ENCODE assay signal across 1 cellular context in the genomic region with DNA sequence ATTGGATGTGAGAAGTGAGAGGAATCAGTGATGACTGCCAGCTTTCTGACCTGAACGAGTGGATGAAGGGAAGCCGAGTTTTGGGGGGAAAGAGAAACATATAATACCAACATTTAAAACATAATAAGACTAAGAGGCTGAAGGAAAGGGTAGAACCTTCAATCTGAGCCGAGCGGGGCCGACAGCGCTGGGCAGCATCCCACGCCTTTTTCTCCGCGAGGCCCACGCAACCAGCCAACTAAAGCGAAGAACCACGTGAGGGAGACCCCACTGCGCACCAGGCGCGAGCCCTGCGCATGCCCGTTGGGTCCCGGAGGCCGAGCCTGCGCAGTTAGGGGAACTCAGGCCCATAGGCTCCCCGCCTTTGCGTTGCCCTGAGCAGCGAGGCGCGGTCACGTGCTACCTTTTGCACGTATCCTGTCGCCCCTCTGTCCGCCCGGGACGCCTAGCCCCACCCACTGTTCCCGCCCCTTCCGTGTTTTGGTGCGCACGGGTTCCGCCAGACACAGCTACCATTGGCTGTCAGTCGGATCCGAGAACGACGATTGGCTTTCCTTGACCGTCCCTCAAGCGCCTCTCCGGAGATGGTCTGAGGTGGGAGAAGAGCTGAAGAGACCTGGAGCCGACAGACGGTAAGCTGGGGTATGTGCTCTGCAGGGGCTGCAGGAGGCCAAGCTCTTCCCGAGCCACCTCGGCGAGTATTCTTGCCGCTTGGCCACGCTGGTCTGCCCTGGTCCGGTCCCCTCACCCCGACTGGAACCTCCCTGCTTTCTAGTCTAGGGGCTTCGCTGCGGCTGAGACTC.
A peak's percentile ranks its signal among the peaks of the same experiment; 100 is the strongest.
TF ChIP-seq lines count a peak whose summit lies in the region.

A gene with protein sequence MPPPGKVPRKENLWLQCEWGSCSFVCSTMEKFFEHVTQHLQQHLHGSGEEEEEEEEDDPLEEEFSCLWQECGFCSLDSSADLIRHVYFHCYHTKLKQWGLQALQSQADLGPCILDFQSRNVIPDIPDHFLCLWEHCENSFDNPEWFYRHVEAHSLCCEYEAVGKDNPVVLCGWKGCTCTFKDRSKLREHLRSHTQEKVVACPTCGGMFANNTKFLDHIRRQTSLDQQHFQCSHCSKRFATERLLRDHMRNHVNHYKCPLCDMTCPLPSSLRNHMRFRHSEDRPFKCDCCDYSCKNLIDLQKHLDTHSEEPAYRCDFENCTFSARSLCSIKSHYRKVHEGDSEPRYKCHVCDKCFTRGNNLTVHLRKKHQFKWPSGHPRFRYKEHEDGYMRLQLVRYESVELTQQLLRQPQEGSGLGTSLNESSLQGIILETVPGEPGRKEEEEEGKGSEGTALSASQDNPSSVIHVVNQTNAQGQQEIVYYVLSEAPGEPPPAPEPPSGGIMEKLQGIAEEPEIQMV (plus strand): TSS at position 573 of the 803 bp plus-strand sequence. CDS start 5,365 bp downstream, outside the sequence.

TF ChIP-seq in GM23338, 12 proteins besides CTCF, POLR2A, EP300 and RAD21:
- TF ChIP-seq, protein P1, sequence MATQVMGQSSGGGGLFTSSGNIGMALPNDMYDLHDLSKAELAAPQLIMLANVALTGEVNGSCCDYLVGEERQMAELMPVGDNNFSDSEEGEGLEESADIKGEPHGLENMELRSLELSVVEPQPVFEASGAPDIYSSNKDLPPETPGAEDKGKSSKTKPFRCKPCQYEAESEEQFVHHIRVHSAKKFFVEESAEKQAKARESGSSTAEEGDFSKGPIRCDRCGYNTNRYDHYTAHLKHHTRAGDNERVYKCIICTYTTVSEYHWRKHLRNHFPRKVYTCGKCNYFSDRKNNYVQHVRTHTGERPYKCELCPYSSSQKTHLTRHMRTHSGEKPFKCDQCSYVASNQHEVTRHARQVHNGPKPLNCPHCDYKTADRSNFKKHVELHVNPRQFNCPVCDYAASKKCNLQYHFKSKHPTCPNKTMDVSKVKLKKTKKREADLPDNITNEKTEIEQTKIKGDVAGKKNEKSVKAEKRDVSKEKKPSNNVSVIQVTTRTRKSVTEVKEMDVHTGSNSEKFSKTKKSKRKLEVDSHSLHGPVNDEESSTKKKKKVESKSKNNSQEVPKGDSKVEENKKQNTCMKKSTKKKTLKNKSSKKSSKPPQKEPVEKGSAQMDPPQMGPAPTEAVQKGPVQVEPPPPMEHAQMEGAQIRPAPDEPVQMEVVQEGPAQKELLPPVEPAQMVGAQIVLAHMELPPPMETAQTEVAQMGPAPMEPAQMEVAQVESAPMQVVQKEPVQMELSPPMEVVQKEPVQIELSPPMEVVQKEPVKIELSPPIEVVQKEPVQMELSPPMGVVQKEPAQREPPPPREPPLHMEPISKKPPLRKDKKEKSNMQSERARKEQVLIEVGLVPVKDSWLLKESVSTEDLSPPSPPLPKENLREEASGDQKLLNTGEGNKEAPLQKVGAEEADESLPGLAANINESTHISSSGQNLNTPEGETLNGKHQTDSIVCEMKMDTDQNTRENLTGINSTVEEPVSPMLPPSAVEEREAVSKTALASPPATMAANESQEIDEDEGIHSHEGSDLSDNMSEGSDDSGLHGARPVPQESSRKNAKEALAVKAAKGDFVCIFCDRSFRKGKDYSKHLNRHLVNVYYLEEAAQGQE (IDR thresholded peaks at IDR 0.05; ENCODE audit: unreplicated experiment) = no peak
- TF ChIP-seq POLR2AphosphoS5 (IDR thresholded peaks at IDR 0.05; ENCODE audit: low read depth) (peak; percentile 92), CREB1 (CRISPR knock-in tag; IDR thresholded peaks at IDR 0.05; ENCODE audit: low read depth) (peak; percentile 25; the same call in 1 of the 2 replicates)
- TF ChIP-seq, protein P2, sequence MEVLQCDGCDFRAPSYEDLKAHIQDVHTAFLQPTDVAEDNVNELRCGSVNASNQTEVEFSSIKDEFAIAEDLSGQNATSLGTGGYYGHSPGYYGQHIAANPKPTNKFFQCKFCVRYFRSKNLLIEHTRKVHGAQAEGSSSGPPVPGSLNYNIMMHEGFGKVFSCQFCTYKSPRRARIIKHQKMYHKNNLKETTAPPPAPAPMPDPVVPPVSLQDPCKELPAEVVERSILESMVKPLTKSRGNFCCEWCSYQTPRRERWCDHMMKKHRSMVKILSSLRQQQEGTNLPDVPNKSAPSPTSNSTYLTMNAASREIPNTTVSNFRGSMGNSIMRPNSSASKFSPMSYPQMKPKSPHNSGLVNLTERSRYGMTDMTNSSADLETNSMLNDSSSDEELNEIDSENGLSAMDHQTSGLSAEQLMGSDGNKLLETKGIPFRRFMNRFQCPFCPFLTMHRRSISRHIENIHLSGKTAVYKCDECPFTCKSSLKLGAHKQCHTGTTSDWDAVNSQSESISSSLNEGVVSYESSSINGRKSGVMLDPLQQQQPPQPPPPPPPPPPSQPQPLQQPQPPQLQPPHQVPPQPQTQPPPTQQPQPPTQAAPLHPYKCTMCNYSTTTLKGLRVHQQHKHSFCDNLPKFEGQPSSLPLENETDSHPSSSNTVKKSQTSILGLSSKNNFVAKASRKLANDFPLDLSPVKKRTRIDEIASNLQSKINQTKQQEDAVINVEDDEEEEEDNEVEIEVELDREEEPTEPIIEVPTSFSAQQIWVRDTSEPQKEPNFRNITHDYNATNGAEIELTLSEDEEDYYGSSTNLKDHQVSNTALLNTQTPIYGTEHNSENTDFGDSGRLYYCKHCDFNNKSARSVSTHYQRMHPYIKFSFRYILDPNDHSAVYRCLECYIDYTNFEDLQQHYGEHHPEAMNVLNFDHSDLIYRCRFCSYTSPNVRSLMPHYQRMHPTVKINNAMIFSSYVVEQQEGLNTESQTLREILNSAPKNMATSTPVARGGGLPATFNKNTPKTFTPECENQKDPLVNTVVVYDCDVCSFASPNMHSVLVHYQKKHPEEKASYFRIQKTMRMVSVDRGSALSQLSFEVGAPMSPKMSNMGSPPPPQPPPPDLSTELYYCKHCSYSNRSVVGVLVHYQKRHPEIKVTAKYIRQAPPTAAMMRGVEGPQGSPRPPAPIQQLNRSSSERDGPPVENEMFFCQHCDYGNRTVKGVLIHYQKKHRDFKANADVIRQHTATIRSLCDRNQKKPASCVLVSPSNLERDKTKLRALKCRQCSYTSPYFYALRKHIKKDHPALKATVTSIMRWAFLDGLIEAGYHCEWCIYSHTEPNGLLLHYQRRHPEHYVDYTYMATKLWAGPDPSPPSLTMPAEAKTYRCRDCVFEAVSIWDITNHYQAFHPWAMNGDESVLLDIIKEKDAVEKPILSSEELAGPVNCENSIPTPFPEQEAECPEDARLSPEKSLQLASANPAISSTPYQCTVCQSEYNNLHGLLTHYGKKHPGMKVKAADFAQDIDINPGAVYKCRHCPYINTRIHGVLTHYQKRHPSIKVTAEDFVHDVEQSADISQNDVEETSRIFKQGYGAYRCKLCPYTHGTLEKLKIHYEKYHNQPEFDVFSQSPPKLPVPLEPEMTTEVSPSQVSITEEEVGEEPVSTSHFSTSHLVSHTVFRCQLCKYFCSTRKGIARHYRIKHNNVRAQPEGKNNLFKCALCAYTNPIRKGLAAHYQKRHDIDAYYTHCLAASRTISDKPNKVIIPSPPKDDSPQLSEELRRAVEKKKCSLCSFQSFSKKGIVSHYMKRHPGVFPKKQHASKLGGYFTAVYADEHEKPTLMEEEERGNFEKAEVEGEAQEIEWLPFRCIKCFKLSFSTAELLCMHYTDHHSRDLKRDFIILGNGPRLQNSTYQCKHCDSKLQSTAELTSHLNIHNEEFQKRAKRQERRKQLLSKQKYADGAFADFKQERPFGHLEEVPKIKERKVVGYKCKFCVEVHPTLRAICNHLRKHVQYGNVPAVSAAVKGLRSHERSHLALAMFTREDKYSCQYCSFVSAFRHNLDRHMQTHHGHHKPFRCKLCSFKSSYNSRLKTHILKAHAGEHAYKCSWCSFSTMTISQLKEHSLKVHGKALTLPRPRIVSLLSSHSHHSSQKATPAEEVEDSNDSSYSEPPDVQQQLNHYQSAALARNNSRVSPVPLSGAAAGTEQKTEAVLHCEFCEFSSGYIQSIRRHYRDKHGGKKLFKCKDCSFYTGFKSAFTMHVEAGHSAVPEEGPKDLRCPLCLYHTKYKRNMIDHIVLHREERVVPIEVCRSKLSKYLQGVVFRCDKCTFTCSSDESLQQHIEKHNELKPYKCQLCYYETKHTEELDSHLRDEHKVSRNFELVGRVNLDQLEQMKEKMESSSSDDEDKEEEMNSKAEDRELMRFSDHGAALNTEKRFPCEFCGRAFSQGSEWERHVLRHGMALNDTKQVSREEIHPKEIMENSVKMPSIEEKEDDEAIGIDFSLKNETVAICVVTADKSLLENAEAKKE (CRISPR knock-in tag; IDR thresholded peaks at IDR 0.05) = no peak
- TF ChIP-seq, protein P3, sequence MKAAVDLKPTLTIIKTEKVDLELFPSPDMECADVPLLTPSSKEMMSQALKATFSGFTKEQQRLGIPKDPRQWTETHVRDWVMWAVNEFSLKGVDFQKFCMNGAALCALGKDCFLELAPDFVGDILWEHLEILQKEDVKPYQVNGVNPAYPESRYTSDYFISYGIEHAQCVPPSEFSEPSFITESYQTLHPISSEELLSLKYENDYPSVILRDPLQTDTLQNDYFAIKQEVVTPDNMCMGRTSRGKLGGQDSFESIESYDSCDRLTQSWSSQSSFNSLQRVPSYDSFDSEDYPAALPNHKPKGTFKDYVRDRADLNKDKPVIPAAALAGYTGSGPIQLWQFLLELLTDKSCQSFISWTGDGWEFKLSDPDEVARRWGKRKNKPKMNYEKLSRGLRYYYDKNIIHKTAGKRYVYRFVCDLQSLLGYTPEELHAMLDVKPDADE (IDR thresholded peaks at IDR 0.05) = 0 out of 2 replicates have a peak, but pooled peaks have one; percentile 59
